18 cellular contexts compared by ENCODE assay signal in the genomic region with DNA sequence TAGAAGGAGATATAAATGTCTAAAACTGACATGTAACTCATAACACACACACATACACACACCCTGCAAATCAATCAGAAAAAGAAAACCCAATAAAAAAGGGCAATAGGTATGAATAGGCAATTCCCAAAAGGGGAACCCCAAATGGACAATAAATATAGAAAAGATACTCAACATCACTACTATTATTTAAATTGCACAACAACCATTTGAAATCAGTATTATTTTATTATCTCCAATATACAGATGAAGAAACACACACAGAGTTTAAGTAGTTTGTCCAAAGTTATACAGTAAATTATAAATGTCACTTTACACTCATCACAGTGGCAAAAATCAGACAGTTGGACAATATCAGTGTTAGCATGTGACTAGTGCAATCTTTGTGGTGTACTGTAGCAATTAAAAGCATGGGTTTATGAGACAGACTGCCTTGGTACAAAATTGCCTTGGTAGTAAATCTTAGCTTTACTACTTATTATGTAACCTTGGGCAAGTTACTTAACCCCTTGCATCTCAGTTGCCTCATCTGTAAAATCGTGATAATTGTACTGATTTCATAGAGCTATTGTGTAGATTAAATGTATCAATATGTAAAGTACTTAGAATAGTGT. TPM values are rescaled to one million over a fixed set of nuclear protein-coding genes. Genes with fewer than 3 reads are reported as not detected.
"Had no signal": no experiment of that assay in that cellular context is flagged by ENCODE, and none has a peak within 500 bp of the region (broad histone marks: within the 10 kb centered on the region; RNA-seq: fewer than 3 reads in every experiment).

No MANE protein-coding gene starts in this region.

- H3K27ac Mint-ChIP-seq: naive thymus-derived CD4-positive, alpha-beta T cell had no signal

- H3K4me3 ChIP-seq: colonic mucosa, esophagus squamous epithelium, hepatocyte, right atrium auricular region, sigmoid colon, stomach, thoracic aorta had no signal

- H2AFZ ChIP-seq: hepatocyte had no signal

- H3K9me3 ChIP-seq: colonic mucosa, esophagus squamous epithelium, right atrium auricular region, sigmoid colon, stomach, thoracic aorta had no signal

- H3K27ac ChIP-seq: colonic mucosa, esophagus squamous epithelium, hepatocyte, right atrium auricular region, sigmoid colon, stomach, thoracic aorta had no signal

- ATAC-seq: naive thymus-derived CD4-positive, alpha-beta T cell had no signal

- H3K36me3 ChIP-seq: colonic mucosa, esophagus squamous epithelium, right atrium auricular region, sigmoid colon, stomach, thoracic aorta had no signal

- H3K27me3 ChIP-seq: hepatocyte, right atrium auricular region, sigmoid colon had no signal

- DNase-seq: colonic mucosa; dermis blood vessel endothelial cell; esophagus squamous epithelium; foreskin melanocyte; head of caudate nucleus; mesendoderm; naive thymus-derived CD4-positive, alpha-beta T cell; posterior cingulate gyrus; sigmoid colon; small intestine; stimulated activated CD4-positive, alpha-beta T cell treated with anti-CD3 and anti-CD28 coated beads, Interleukin-12 subunit alpha, Interleukin-12 subunit beta, amount 100 ng/mL, for 4 hours; stimulated activated naive CD4-positive, alpha-beta T cell; stomach; substantia nigra; trophoblast cell had no signal

- H3K4me2 ChIP-seq: hepatocyte had no signal

- H3K4me3 Mint-ChIP-seq: naive thymus-derived CD4-positive, alpha-beta T cell had no signal

RNA-seq across cellular contexts. Expression of a gene that starts 3.4 kb away (rescaled TPM):
- polyA plus RNA-seq: naive thymus-derived CD4-positive, alpha-beta T cell had no signal
